6 cellular contexts compared by ENCODE assay signal in genomic region chr12:85562765-85563164, GRCh38.
"Had no signal": no experiment of that assay in that cellular context is flagged by ENCODE, and none has a peak within 500 bp of the region (broad histone marks: within the 10 kb centered on the region; RNA-seq: fewer than 3 reads in every experiment).

No MANE protein-coding gene starts in this region.

- DNase-seq: IMR-90, KBM-7, KG1 had no signal

- H3K4me3 ChIP-seq: K562 had no signal

- ATAC-seq: HepG2, K562 had no signal

- H3K27ac ChIP-seq: HL-60 had no signal
